1 cellular context compared by ENCODE assay signal in genomic region chr19:50580970-50581636, GRCh38.
TF ChIP-seq lines count a peak whose summit lies in the region.

No MANE protein-coding gene starts in this region.

TF ChIP-seq in K562, 482 proteins besides CTCF, POLR2A, EP300 and RAD21 (continued from another document):
- TF ChIP-seq ZNF740 (CRISPR knock-in tag; IDR thresholded peaks at IDR 0.05): no peak
- TF ChIP-seq ZNF740 (tag; IDR thresholded peaks at IDR 0.05): no peak
- TF ChIP-seq JUND (IDR thresholded peaks at IDR 0.05; ENCODE audit: borderline replicate concordance, low read depth, low read length): 0 out of 2 replicates have a peak, but pooled peaks have one; percentile 26
- no peak for TF ChIP-seq JUND (tag; IDR thresholded peaks at IDR 0.05; ENCODE audit: borderline replicate concordance, low read depth, low read length)
- no peak for TF ChIP-seq BHLHE40 (IDR thresholded peaks at IDR 0.05; ENCODE audit: low read length)
- TF ChIP-seq KLF6 (CRISPR knock-in tag; IDR thresholded peaks at IDR 0.05; ENCODE audit: borderline replicate concordance): no peak
- no peak for TF ChIP-seq RNF2 (IDR thresholded peaks at IDR 0.05)
- no peak for TF ChIP-seq ZNF354B (CRISPR knock-in tag; IDR thresholded peaks at IDR 0.05)
- TF ChIP-seq HNRNPH1 (optimal IDR thresholded peaks at IDR 0.05; ENCODE audit: low read depth, low read length): no peak
- TF ChIP-seq NONO (IDR thresholded peaks at IDR 0.05; ENCODE audit: low read depth in 2 of 2, low read length in 1 of 2): no peak
- no peak for TF ChIP-seq HNRNPK (IDR thresholded peaks at IDR 0.05; ENCODE audit: low read depth, low read length, poor library complexity, severe bottlenecking)
- TF ChIP-seq ZBTB8A (IDR thresholded peaks at IDR 0.05; ENCODE audit: partially characterized antibody): no peak
- no peak for TF ChIP-seq ZNF140 (CRISPR knock-in tag; IDR thresholded peaks at IDR 0.05)
- no peak for TF ChIP-seq HEY1 (CRISPR knock-in tag; IDR thresholded peaks at IDR 0.05; ENCODE audit: borderline replicate concordance)
- TF ChIP-seq FOSL1 (tag; conservative IDR thresholded peaks at IDR 0.05): no peak; the same call in 1 of the 2 replicates
- 0 out of 2 replicates have a peak, but pooled peaks have one; percentile 18 for TF ChIP-seq MAX (CRISPR knock-in tag; IDR thresholded peaks at IDR 0.05)
- TF ChIP-seq FUS (optimal IDR thresholded peaks at IDR 0.05; ENCODE audit: low read depth, low read length): no peak
- no peak for TF ChIP-seq USF1 (CRISPR knock-in tag; IDR thresholded peaks at IDR 0.05)
- no peak for TF ChIP-seq NFYB (IDR thresholded peaks at IDR 0.05; ENCODE audit: extremely low read depth, insufficient read length)
- no peak for TF ChIP-seq SREBF2 (CRISPR knock-in tag; IDR thresholded peaks at IDR 0.05)
- TF ChIP-seq KDM5B (IDR thresholded peaks at IDR 0.05; ENCODE audit: insufficient replicate concordance, low read depth, low read length): no peak
- no peak for TF ChIP-seq NR2C2 (CRISPR knock-in tag; IDR thresholded peaks at IDR 0.05)
- TF ChIP-seq NR2C2 (tag; IDR thresholded peaks at IDR 0.05): 0 out of 2 replicates have a peak, but pooled peaks have one; percentile 25
- no peak for TF ChIP-seq HDGF (IDR thresholded peaks at IDR 0.05)
TF ChIP-seq in K562: peak in this region for 5.
